Comparison of ENCODE assay signal across 21 cellular contexts in genomic region chr14:30240685-30241084, GRCh38.
DNase-seq lines count a peak whose midpoint lies in the region; ATAC-seq, FAIRE-seq and TF ChIP-seq lines count a peak whose summit lies in the region.
"Had no signal": no experiment of that assay in that cellular context is flagged by ENCODE, and none has a peak within 500 bp of the region (broad histone marks: within the 10 kb centered on the region; RNA-seq: fewer than 3 reads in every experiment).

No MANE protein-coding gene starts in this region.

- H3K4me1 ChIP-seq in HEK293 (ENCODE audit: control insufficient read depth, insufficient read depth, low read length) (no peaks in the 10 kb centered on the region), neural progenitor cell (peaks cover 21% of the 10 kb centered on the region), right cardiac atrium (ENCODE audit: control insufficient read depth, insufficient read depth, low read length) (no peaks in the 10 kb centered on the region)
- H3K4me1 ChIP-seq: A549, BE2C, SJSA1 had no signal

- no peak overlapping the region for H3K4me3 Mint-ChIP-seq in WTC11
- H3K4me3 Mint-ChIP-seq in neural progenitor cell = no peak overlapping the region
- no peak overlapping the region for H3K4me3 Mint-ChIP-seq in naive thymus-derived CD8-positive, alpha-beta T cell
- H3K4me3 Mint-ChIP-seq: CD4-positive, CD25-positive, alpha-beta regulatory T cell; H9 had no signal

- no peaks in the 10 kb centered on the region for H3F3A ChIP-seq in neural progenitor cell (ENCODE audit: low read depth)

- CTCF ChIA-PET in HEK293 (lab: Yijun Ruan, JAX) (interaction anchor here (1.2 kb wide), 1 partner anchor 30 kb away, joined by 4 read pairs; no protein-coding TSS in a partner anchor), WTC11 (lab: Charles Lee) (interaction anchor here (1.4 to 3.2 kb wide), 2 partner anchors 30 to 43 kb away, joined by 4 to 16 read pairs; no protein-coding TSS in a partner anchor)

- H3K36me3 Mint-ChIP-seq in WTC11 = no peaks in the 10 kb centered on the region
- H3K36me3 Mint-ChIP-seq in neural progenitor cell = no peaks in the 10 kb centered on the region
- no peaks in the 10 kb centered on the region for H3K36me3 Mint-ChIP-seq in naive thymus-derived CD8-positive, alpha-beta T cell
- H3K36me3 Mint-ChIP-seq: CD4-positive, CD25-positive, alpha-beta regulatory T cell had no signal

- H3K27me3 ChIP-seq in neural progenitor cell = no peaks in the 10 kb centered on the region
- no peaks in the 10 kb centered on the region for H3K27me3 ChIP-seq in right cardiac atrium (ENCODE audit: control insufficient read depth, insufficient read depth)
- H3K27me3 ChIP-seq: BE2C, SJSA1 had no signal

- WGBS in right cardiac atrium = 57% methylated on average over 3 of the region's 3 CpGs

- H3K9me3 ChIP-seq in HEK293 (ENCODE audit: control insufficient read depth, insufficient read depth, low read depth, low read length) (no peaks in the 10 kb centered on the region), neural progenitor cell (ENCODE audit: low read depth) (no peaks in the 10 kb centered on the region), right cardiac atrium (ENCODE audit: control insufficient read depth, low read length) (no peaks in the 10 kb centered on the region)
- H3K9me3 ChIP-seq: A549, BE2C, SJSA1 had no signal

- H3K27me3 Mint-ChIP-seq in WTC11 (ENCODE audit: low read depth) (no peaks in the 10 kb centered on the region), neural progenitor cell (ENCODE audit: insufficient read depth, low read depth) (peaks cover 2% of the 10 kb centered on the region)
- peaks cover 0 to 6% (median 0%) of the 10 kb centered on the region in 5 donors for H3K27me3 Mint-ChIP-seq in naive thymus-derived CD8-positive, alpha-beta T cell
- H3K27me3 Mint-ChIP-seq: CD4-positive, CD25-positive, alpha-beta regulatory T cell had no signal

- H3K4me1 Mint-ChIP-seq in WTC11 (peaks cover 25% of the 10 kb centered on the region), neural progenitor cell (peaks cover 18% of the 10 kb centered on the region)
- no peaks in the 10 kb centered on the region for H3K4me1 Mint-ChIP-seq in naive thymus-derived CD8-positive, alpha-beta T cell
- H3K4me1 Mint-ChIP-seq: CD4-positive, CD25-positive, alpha-beta regulatory T cell had no signal

- peak overlapping the region; percentile 60 for H3K4me2 ChIP-seq in neural progenitor cell
- H3K4me2 ChIP-seq: A549 had no signal

- H3K36me3 ChIP-seq in HEK293 (ENCODE audit: control insufficient read depth in 2 of 2, insufficient read depth in 1 of 2, low read length in 2 of 2) = no peaks in the 10 kb centered on the region
- no peaks in the 10 kb centered on the region for H3K36me3 ChIP-seq in neural progenitor cell
- H3K36me3 ChIP-seq: BE2C, SJSA1 had no signal

- no peak for DNase-seq in WTC11 (ENCODE audit: low spot score)
- DNase-seq in fibroblast of gingiva (ENCODE audit: low read depth) = peak; percentile 63
- DNase-seq in neural progenitor cell (ENCODE audit: low spot score) = no peak
- no peak for DNase-seq in right cardiac atrium
- no peak for DNase-seq in NCI-H1092 (lab: John Stamatoyannopoulos, UW)
- no peak for DNase-seq in naive thymus-derived CD8-positive, alpha-beta T cell
- DNase-seq in D721Med (ENCODE audit: insufficient read length, low spot score) = no peak
- DNase-seq: BE2C; CD4-positive, CD25-positive, alpha-beta regulatory T cell; DMS79; H9; KBM-7; NCI-H1105 treated with DMSO at 0.1 percent for 48 hours; NCI-H2081; NCI-H2171 treated with DMSO at 0.1 percent for 48 hours had no signal

- no peak overlapping the region for H3K27ac ChIP-seq in HEK293 (ENCODE audit: extremely low read depth, low read depth, low read length)
- H3K27ac ChIP-seq in neural progenitor cell = no peak overlapping the region
- no peak overlapping the region for H3K27ac ChIP-seq in right cardiac atrium (ENCODE audit: low read length)
- H3K27ac ChIP-seq: A549, HL-60, SJSA1 had no signal

- POLR2A ChIA-PET in HEK293 (lab: Yijun Ruan, JAX) = no interaction called here
- POLR2A ChIA-PET in WTC11 (lab: Charles Lee) = no interaction called here
- POLR2A ChIA-PET in naive thymus-derived CD8-positive, alpha-beta T cell (lab: Charles Lee) = no interaction called here

- H2AFZ ChIP-seq in neural progenitor cell (replicated peaks) = no peak overlapping the region

- H3K27ac Mint-ChIP-seq in WTC11 (no peak overlapping the region), neural progenitor cell (no peak overlapping the region)
- no peak overlapping the region for H3K27ac Mint-ChIP-seq in naive thymus-derived CD8-positive, alpha-beta T cell

- TF ChIP-seq CTCF in HEK293 (tag by site-specific recombination; IDR thresholded peaks at IDR 0.05) (no peak), WTC11 (IDR thresholded peaks at IDR 0.05) (no peak), neural progenitor cell (IDR thresholded peaks at IDR 0.05) (no peak), D721Med (IDR thresholded peaks at IDR 0.05; ENCODE audit: insufficient read depth, missing control alignments) (no peak)

- no peak overlapping the region for H3K9ac ChIP-seq in neural progenitor cell

- FAIRE-seq in D721Med (lab: Jason Lieb, UNC) = no peak
- FAIRE-seq: A549, HepG2, RCC 7860 had no signal

- no peak overlapping the region for H3K4me3 ChIP-seq in HEK293 (ENCODE audit: low read depth, low read length)
- no peak overlapping the region for H3K4me3 ChIP-seq in neural progenitor cell
- H3K4me3 ChIP-seq in right cardiac atrium (ENCODE audit: low read length) = no peak overlapping the region
- H3K4me3 ChIP-seq: A549, SJSA1 had no signal

- intact Hi-C loops in right cardiac atrium (cut with DNase I) = no loop called here

- no peaks in the 10 kb centered on the region for H4K20me1 ChIP-seq in neural progenitor cell (ENCODE audit: low read depth)

- ATAC-seq in WTC11 = 0 out of 2 replicates have a peak, but pooled peaks have one; percentile 18
- ATAC-seq in right cardiac atrium = no peak
- no peak for ATAC-seq in naive thymus-derived CD8-positive, alpha-beta T cell
- ATAC-seq: A549 had no signal

- H3K9me3 Mint-ChIP-seq in WTC11 (peaks cover 13% of the 10 kb centered on the region), neural progenitor cell (no peaks in the 10 kb centered on the region)
- peaks cover 0 to 4% (median under 1%) of the 10 kb centered on the region in 9 donors for H3K9me3 Mint-ChIP-seq in naive thymus-derived CD8-positive, alpha-beta T cell

- H3K79me2 ChIP-seq in neural progenitor cell (ENCODE audit: low read depth) = no peaks in the 10 kb centered on the region

TF ChIP-seq in HEK293, 187 proteins besides CTCF, POLR2A, EP300 and RAD21:
- TF ChIP-seq ZNF324 (tag by site-specific recombination; IDR thresholded peaks at IDR 0.05) (no peak), ZNF266 (tag by site-specific recombination; IDR thresholded peaks at IDR 0.05; ENCODE audit: low read depth) (no peak), ZFHX2 (tag by site-specific recombination; conservative IDR thresholded peaks at IDR 0.05) (0 out of 2 replicates have a peak, but pooled peaks have one; percentile 24)

TF ChIP-seq in WTC11, 78 proteins besides CTCF, POLR2A, EP300 and RAD21 (continues in another document):
- TF ChIP-seq ATF3 (CRISPR knock-in tag; conservative IDR thresholded peaks at IDR 0.05) = no peak
- no peak for TF ChIP-seq IRF1 (CRISPR knock-in tag; IDR thresholded peaks at IDR 0.05)
- TF ChIP-seq ZBTB43 (CRISPR knock-in tag; IDR thresholded peaks at IDR 0.05) = no peak
- TF ChIP-seq ESRRA (CRISPR knock-in tag; IDR thresholded peaks at IDR 0.05; ENCODE audit: borderline replicate concordance) = no peak
- no peak for TF ChIP-seq JUN (CRISPR knock-in tag; IDR thresholded peaks at IDR 0.05)
- TF ChIP-seq ZMAT4 (CRISPR knock-in tag; IDR thresholded peaks at IDR 0.05) = no peak
- no peak for TF ChIP-seq ATF2 (CRISPR knock-in tag; IDR thresholded peaks at IDR 0.05; ENCODE audit: borderline replicate concordance, low read depth)
- no peak for TF ChIP-seq GRHL2 (CRISPR knock-in tag; IDR thresholded peaks at IDR 0.05; ENCODE audit: insufficient replicate concordance, severe bottlenecking)
